15 cellular contexts compared by ENCODE assay signal in genomic region chr10:51079766-51080165, GRCh38. TPM values are rescaled to one million over a fixed set of nuclear protein-coding genes. Genes with fewer than 3 reads are reported as not detected.
"Had no signal": no experiment of that assay in that cellular context is flagged by ENCODE, and none has a peak within 500 bp of the region (broad histone marks: within the 10 kb centered on the region; RNA-seq: fewer than 3 reads in every experiment).

No MANE protein-coding gene starts in this region.

- H2AFZ ChIP-seq: hepatocyte, neural progenitor cell had no signal

- ATAC-seq: left ventricle myocardium superior had no signal

- H3K4me2 ChIP-seq: hepatocyte, neural progenitor cell had no signal

- H3K9me3 Mint-ChIP-seq: activated CD4-positive, alpha-beta T cell treated with anti-CD3 and anti-CD28 coated beads, Interleukin-2, amount 10 ng/mL, durations not matched to agents 7 days and 5 days; activated naive CD8-positive, alpha-beta T cell treated with anti-CD3 and anti-CD28 coated beads for 36 hours; neural progenitor cell; T-helper 2 cell treated with Interferon-gamma antibody and Interleukin-4, amounts not matched to agents 5 μg/mL and 100 μg/mL, for 36 hours had no signal

- H3K27ac ChIP-seq: epithelial cell of prostate, hepatocyte, neural progenitor cell had no signal

- H3K9ac ChIP-seq: neural progenitor cell had no signal

- H3K4me1 Mint-ChIP-seq: activated CD4-positive, alpha-beta T cell treated with anti-CD3 and anti-CD28 coated beads, Interleukin-2, amount 10 ng/mL, durations not matched to agents 7 days and 5 days had no signal

- H3K27ac Mint-ChIP-seq: activated CD4-positive, alpha-beta T cell treated with anti-CD3 and anti-CD28 coated beads, Interleukin-2, amount 10 ng/mL, durations not matched to agents 7 days and 5 days; activated naive CD8-positive, alpha-beta T cell treated with anti-CD3 and anti-CD28 coated beads for 36 hours; neural progenitor cell; T-helper 2 cell treated with Interferon-gamma antibody and Interleukin-4, amounts not matched to agents 5 μg/mL and 100 μg/mL, for 36 hours had no signal

- DNase-seq: activated CD4-positive, alpha-beta T cell treated with anti-CD3 and anti-CD28 coated beads, Interleukin-2, amount 10 ng/mL, durations not matched to agents 7 days and 5 days; activated CD4-positive, CD25-positive, alpha-beta regulatory T cell; activated CD8-positive, alpha-beta memory T cell treated with anti-CD3 and anti-CD28 coated beads, Interleukin-2, amount 50 U/mL, for 48 hours; activated naive CD8-positive, alpha-beta T cell treated with anti-CD3 and anti-CD28 coated beads for 36 hours; amygdala; effector memory CD4-positive, alpha-beta T cell; left ventricle myocardium superior; mesenchymal stem cell; stimulated activated CD4-positive, alpha-beta T cell treated with anti-CD3 and anti-CD28 coated beads, Interleukin-12 subunit alpha, Interleukin-12 subunit beta, amount 100 ng/mL, for 4 hours; stimulated activated CD4-positive, alpha-beta T cell treated with anti-CD3 and anti-CD28 coated beads, Interleukin-2, amount 100 ng/mL, for 24 hours; trophoblast cell had no signal

- H3K4me3 Mint-ChIP-seq: activated CD4-positive, alpha-beta T cell treated with anti-CD3 and anti-CD28 coated beads, Interleukin-2, amount 10 ng/mL, durations not matched to agents 7 days and 5 days; activated naive CD8-positive, alpha-beta T cell treated with anti-CD3 and anti-CD28 coated beads for 36 hours; neural progenitor cell; T-helper 2 cell treated with Interferon-gamma antibody and Interleukin-4, amounts not matched to agents 5 μg/mL and 100 μg/mL, for 36 hours had no signal

- H3K36me3 Mint-ChIP-seq: activated naive CD8-positive, alpha-beta T cell treated with anti-CD3 and anti-CD28 coated beads for 36 hours; neural progenitor cell had no signal

- H3K4me3 ChIP-seq: hepatocyte, neural progenitor cell had no signal

- H3K79me2 ChIP-seq: hepatocyte had no signal

- H3K36me3 ChIP-seq: neural progenitor cell had no signal

RNA-seq across cellular contexts. Expression of gene PRKG1, which starts 5.5 kb away (rescaled TPM):
- total RNA-seq: activated CD4-positive, alpha-beta T cell treated with anti-CD3 and anti-CD28 coated beads, Interleukin-2, amount 10 ng/mL, durations not matched to agents 7 days and 5 days; activated naive CD8-positive, alpha-beta T cell treated with anti-CD3 and anti-CD28 coated beads for 36 hours had no signal
